In genomic region chr14:105168979-105169507, GRCh38 we compare ENCODE assay signal across 8 cellular contexts. TPM values are rescaled to one million over a fixed set of nuclear protein-coding genes. Genes with fewer than 3 reads are reported as not detected.
A peak's percentile ranks its signal among the peaks of the same experiment; 100 is the strongest.
DNase-seq lines count a peak whose midpoint lies in the region; ATAC-seq and TF ChIP-seq lines count a peak whose summit lies in the region.

No MANE protein-coding gene starts in this region.

- H3K27me3 ChIP-seq in right cardiac atrium (ENCODE audit: control insufficient read depth, insufficient read depth), result no peaks in the 10 kb centered on the region

- no peaks in the 10 kb centered on the region for H3K36me3 Mint-ChIP-seq in stimulated activated effector memory CD8-positive, alpha-beta T cell treated with anti-CD3 and anti-CD28 coated beads, Interleukin-12 subunit alpha, Interleukin-12 subunit beta, amount 100 ng/mL, for 72 hours

- 10% methylated on average over 54 of the region's 54 CpGs for WGBS in right cardiac atrium

- H3K4me3 ChIP-seq in right cardiac atrium (ENCODE audit: low read length), result peak overlapping the region; percentile 67

- POLR2A ChIA-PET in GM10248 (lab: Yijun Ruan, JAX), result no interaction called here

- CTCF ChIA-PET in GM10248 (lab: Yijun Ruan, JAX), result interaction anchor here (1.1 to 1.3 kb wide), 2 partner anchors 11 to 183 kb away, joined by 3 to 4 read pairs; no protein-coding TSS in a partner anchor

- H3K27ac Mint-ChIP-seq in stimulated activated effector memory CD8-positive, alpha-beta T cell treated with anti-CD3 and anti-CD28 coated beads, Interleukin-12 subunit alpha, Interleukin-12 subunit beta, amount 100 ng/mL, for 72 hours, result no peak overlapping the region

- DNase-seq in GM10248 (ENCODE audit: extremely low spot score) (no peak), NCI-H2107 (lab: John Stamatoyannopoulos, UW) (peak; percentile 65), right cardiac atrium (no peak), A172 (ENCODE audit: low spot score) (no peak), NCI-H1048 (lab: John Stamatoyannopoulos, UW) (no peak), sciatic nerve (ENCODE audit: low spot score) (no peak)
- peak; percentile 56 for DNase-seq in activated naive CD4-positive, alpha-beta T cell treated with anti-CD3 and anti-CD28 coated beads, Interleukin-2, amount 50 U/mL, for 16 hours
- no peak for DNase-seq in stimulated activated effector memory CD8-positive, alpha-beta T cell treated with anti-CD3 and anti-CD28 coated beads, Interleukin-12 subunit alpha, Interleukin-12 subunit beta, amount 100 ng/mL, for 72 hours (ENCODE audit: low spot score in 2 of 2)

- ATAC-seq in right cardiac atrium, result peak; percentile 22 to 23
- ATAC-seq in stimulated activated effector memory CD8-positive, alpha-beta T cell treated with anti-CD3 and anti-CD28 coated beads, Interleukin-12 subunit alpha, Interleukin-12 subunit beta, amount 100 ng/mL, for 72 hours, result peak; percentile 44
- ATAC-seq in sciatic nerve, result no peak

- peaks cover 3% of the 10 kb centered on the region for H3K4me1 ChIP-seq in right cardiac atrium (ENCODE audit: control insufficient read depth, insufficient read depth, low read length)

- no peak overlapping the region for H3K27ac ChIP-seq in right cardiac atrium (ENCODE audit: low read length)

- intact Hi-C loops in right cardiac atrium (cut with DNase I), result loop anchor here in 1 of 4 donors (5.0 kb wide), 1 partner anchor 77 kb away; no protein-coding TSS in a partner anchor
- intact Hi-C loops in sciatic nerve (cut with DNase I), result no loop called here

- TF ChIP-seq CTCF in GM10248 (IDR thresholded peaks at IDR 0.05; ENCODE audit: control extremely low read depth, extremely low read depth, low read depth, missing control alignments), result peak; percentile 54

- peaks cover 16% of the 10 kb centered on the region for H3K4me1 Mint-ChIP-seq in stimulated activated effector memory CD8-positive, alpha-beta T cell treated with anti-CD3 and anti-CD28 coated beads, Interleukin-12 subunit alpha, Interleukin-12 subunit beta, amount 100 ng/mL, for 72 hours

- no peaks in the 10 kb centered on the region for H3K9me3 ChIP-seq in right cardiac atrium (ENCODE audit: control insufficient read depth, low read length)

- no peaks in the 10 kb centered on the region for H3K9me3 Mint-ChIP-seq in stimulated activated effector memory CD8-positive, alpha-beta T cell treated with anti-CD3 and anti-CD28 coated beads, Interleukin-12 subunit alpha, Interleukin-12 subunit beta, amount 100 ng/mL, for 72 hours

- peak overlapping the region; percentile 71 for H3K4me3 Mint-ChIP-seq in stimulated activated effector memory CD8-positive, alpha-beta T cell treated with anti-CD3 and anti-CD28 coated beads, Interleukin-12 subunit alpha, Interleukin-12 subunit beta, amount 100 ng/mL, for 72 hours

RNA-seq across cellular contexts. Expression of gene JAG2, which starts 0.5 kb away (rescaled TPM):
- 10 to 100 TPM; 16.5 to 21.3 (median 17.4) TPM for total RNA-seq in right cardiac atrium
- polyA plus RNA-seq in right cardiac atrium, result 17.8 TPM
- total RNA-seq in A172 (2014; rRNA removed; shearing (Covaris generic)), result 6.5 and 9.8 TPM in 2 replicates
- 24.9 TPM for total RNA-seq in sciatic nerve

RNA-seq across cellular contexts. Expression of gene NUDT14, which starts 12.1 kb away (rescaled TPM):
- 10 to 100 TPM; 23.9 to 35.5 (median 32.0) TPM for total RNA-seq in right cardiac atrium
- polyA plus RNA-seq in right cardiac atrium, result 31.4 TPM
- 19.9 and 23.1 TPM in 2 replicates for total RNA-seq in A172 (2014; rRNA removed; shearing (Covaris generic))
- 21.7 TPM for total RNA-seq in sciatic nerve

Comparison
In these comparisons a context has a peak if more than half of its experiments do, and no peak if none do; other contexts are left out.
1. DNase-seq: peak in NCI-H2107 (single experiment) and activated naive CD4-positive, alpha-beta T cell treated with anti-CD3 and anti-CD28 coated beads, Interleukin-2, amount 50 U/mL, for 16 hours (single experiment); none in GM10248 (single experiment), right cardiac atrium (0 of 3), stimulated activated effector memory CD8-positive, alpha-beta T cell treated with anti-CD3 and anti-CD28 coated beads, Interleukin-12 subunit alpha, Interleukin-12 subunit beta, amount 100 ng/mL, for 72 hours (0 of 2), A172 (single experiment), NCI-H1048 (single experiment) and sciatic nerve (single experiment).